In genomic region chr1:51326839-51327238, GRCh38 we compare ENCODE assay signal across 31 cellular contexts. TPM values are rescaled to one million over a fixed set of nuclear protein-coding genes. Genes with fewer than 3 reads are reported as not detected.
DNase-seq lines count a peak whose midpoint lies in the region; ATAC-seq and TF ChIP-seq lines count a peak whose summit lies in the region.
"Had no signal": no experiment of that assay in that cellular context is flagged by ENCODE, and none has a peak within 500 bp of the region (broad histone marks: within the 10 kb centered on the region; RNA-seq: fewer than 3 reads in every experiment).

No MANE protein-coding gene starts in this region.

- ATAC-seq in left cardiac atrium = peak; percentile 29 to 31
- ATAC-seq: GM12878 had no signal

- H3K9me3 ChIP-seq in cardiac muscle cell (ENCODE audit: low read depth) (no peaks in the 10 kb centered on the region), colonic mucosa (no peaks in the 10 kb centered on the region)
- H3K9me3 ChIP-seq: BE2C, MG63 had no signal

- no peak for DNase-seq in cardiac muscle cell (ENCODE audit: low read depth in 1 of 2, low spot score in 1 of 2)
- DNase-seq in cardiac septum (ENCODE audit: low spot score) = no peak
- no peak for DNase-seq in left cardiac atrium
- DNase-seq in left kidney (ENCODE audit: low read depth, low spot score) = peak; percentile 26
- no peak for DNase-seq in colonic mucosa
- DNase-seq in germinal center (ENCODE audit: low spot score) = no peak
- DNase-seq in NCI-H774 (lab: John Stamatoyannopoulos, UW) = no peak
- no peak for DNase-seq in stimulated activated CD4-positive, alpha-beta T cell treated with anti-CD3 and anti-CD28 coated beads, Interleukin-1b, Interleukin-23, amount 100 ng/mL, for 48 hours
- DNase-seq: 8988T; ACHN; CD8-positive, alpha-beta memory T cell; DMS 273 treated with DMSO at 0.1 percent for 48 hours; DMS79; EL; GDM1; H9; HFFc6; KBM-7; MG63; NCI-H1105 treated with DMSO at 0.1 percent for 48 hours; NCI-H146; NCI-H2029; NCI-H446 treated with DMSO at 0.1 percent for 48 hours; NCI-H526; SIG-M5 had no signal

- no peaks in the 10 kb centered on the region for H3K36me3 ChIP-seq in cardiac muscle cell
- H3K36me3 ChIP-seq in colonic mucosa = no peaks in the 10 kb centered on the region
- H3K36me3 ChIP-seq: BE2C, MG63 had no signal

- intact Hi-C loops in cardiac septum (cut with DNase I) = no loop called here
- intact Hi-C loops in left cardiac atrium (cut with DNase I) = no loop called here
- intact Hi-C loops in colonic mucosa (cut with DNase I) = no loop called here

- H3K4me1 ChIP-seq in cardiac muscle cell (ENCODE audit: low read depth) (peaks cover 13% of the 10 kb centered on the region), colonic mucosa (peaks cover 12% of the 10 kb centered on the region)

- TF ChIP-seq CTCF in cardiac muscle cell (IDR thresholded peaks at IDR 0.05; ENCODE audit: low read depth, low read length) = no peak
- no peak for TF ChIP-seq CTCF in colonic mucosa (IDR thresholded peaks at IDR 0.05)

- H3K27ac ChIP-seq in cardiac muscle cell (peak overlapping the region; percentile 41), colonic mucosa (no peak overlapping the region)
- H3K27ac ChIP-seq: GM23248, RWPE1 had no signal

- H3K4me3 ChIP-seq in cardiac muscle cell = no peak overlapping the region
- no peak overlapping the region for H3K4me3 ChIP-seq in colonic mucosa
- H3K4me3 ChIP-seq: GM12878, GM23248, MG63 had no signal

- H3K9ac ChIP-seq in colonic mucosa (ENCODE audit: low read depth in 2 of 2, low read length in 2 of 2) = no peak overlapping the region
- H3K9ac ChIP-seq: GM23248 had no signal

- no peaks in the 10 kb centered on the region for H3K27me3 ChIP-seq in cardiac muscle cell
- H3K27me3 ChIP-seq in colonic mucosa = no peaks in the 10 kb centered on the region
- H3K27me3 ChIP-seq: BE2C, MG63 had no signal

RNA-seq across cellular contexts. Expression of gene TTC39A, which starts 3.5 kb away (rescaled TPM):
- total RNA-seq in cardiac muscle cell (13.5 and 15.6 TPM in 2 replicates), cardiac septum (20.3 TPM), left cardiac atrium (10 to 100 TPM; 14.0 to 14.8 TPM), colonic mucosa (100 to 1,000 TPM in 1 of 2 donors, 10 to 100 TPM in 1; 95.2 to 148 TPM)
- polyA plus RNA-seq in cardiac muscle cell = 8.1 and 11.4 TPM in 2 replicates
- total RNA-seq: GM23248, LHCN-M2 had no signal
- polyA plus RNA-seq: CD14-positive monocyte; CD8-positive, alpha-beta memory T cell had no signal
